In the genomic region with DNA sequence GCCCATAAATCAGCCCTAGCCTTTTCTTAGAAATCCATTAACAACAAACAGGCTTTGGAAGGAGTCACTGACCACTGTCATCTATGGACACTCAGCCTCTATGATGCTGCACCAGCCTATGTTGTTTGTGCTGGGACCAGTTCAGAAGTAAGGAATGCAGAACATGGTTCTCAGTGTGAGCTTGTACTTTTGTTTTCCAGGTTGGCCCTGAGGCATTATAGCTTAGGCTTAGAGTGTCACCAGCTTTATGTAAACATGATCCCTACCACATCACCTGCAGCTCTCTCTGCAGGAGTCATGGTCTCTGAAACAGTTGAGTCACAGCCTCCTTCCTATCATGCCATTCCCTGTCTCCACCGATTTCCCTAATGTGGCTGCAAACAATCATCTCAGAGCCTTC, we compare ENCODE assay signal across 31 cellular contexts.
A peak's percentile ranks its signal among the peaks of the same experiment; 100 is the strongest.
DNase-seq lines count a peak whose midpoint lies in the region; ATAC-seq, FAIRE-seq and TF ChIP-seq lines count a peak whose summit lies in the region.
"Had no signal": no experiment of that assay in that cellular context is flagged by ENCODE, and none has a peak within 500 bp of the region (broad histone marks: within the 10 kb centered on the region; RNA-seq: fewer than 3 reads in every experiment).

No MANE protein-coding gene starts in this region.

- DNase-seq in NCI-H146 treated with DMSO at 0.1 percent for 48 hours (lab: John Stamatoyannopoulos, UW; ENCODE audit: unreplicated experiment) (peak; percentile 95), SHP77 treated with DMSO at 0.1 percent for 48 hours (lab: John Stamatoyannopoulos, UW) (peak; percentile 16), iPS-NIHi11 (ENCODE audit: low spot score) (peak; percentile 11), GM19239 (ENCODE audit: insufficient read length, low spot score) (no peak), DMS153 (lab: John Stamatoyannopoulos, UW) (no peak)
- DNase-seq in effector memory CD8-positive, alpha-beta T cell, result no peak
- DNase-seq in activated CD8-positive, alpha-beta memory T cell treated with anti-CD3 and anti-CD28 coated beads, Interleukin-2, amount 50 U/mL, for 48 hours, result no peak
- DNase-seq: activated CD4-positive, alpha-beta memory T cell treated with anti-CD3 and anti-CD28 coated beads for 36 hours; activated gamma-delta T cell; activated naive CD8-positive, alpha-beta T cell treated with anti-CD3 and anti-CD28 coated beads, Interleukin-2, amount 50 U/mL, for 24 hours; activated T-cell treated with anti-CD3 and anti-CD28 coated beads for 4 hours; effector CD4-positive, alpha-beta T cell; foreskin melanocyte; GOT3; Kasumi-1; left ventricle myocardium inferior; midbrain; naive thymus-derived CD8-positive, alpha-beta T cell; NCI-H1092; NCI-H2029 treated with DMSO at 0.1 percent for 48 hours; NCI-H526 treated with DMSO at 0.1 percent for 48 hours; Right ventricle myocardium superior; small intestine; stimulated activated CD4-positive, alpha-beta T cell treated with anti-CD3 and anti-CD28 coated beads, Interleukin-2, amount 100 ng/mL, for 24 hours; SW 1271 had no signal

- TF ChIP-seq CTCF in GM12875 (IDR thresholded peaks at IDR 0.05; ENCODE audit: borderline replicate concordance, insufficient read depth, low read depth, low read length), result no peak

- no peak overlapping the region for H3K4me3 Mint-ChIP-seq in effector memory CD8-positive, alpha-beta T cell
- H3K4me3 Mint-ChIP-seq: activated CD4-positive, alpha-beta memory T cell treated with anti-CD3 and anti-CD28 coated beads for 36 hours; activated naive CD8-positive, alpha-beta T cell treated with anti-CD3 and anti-CD28 coated beads, Interleukin-2, amount 50 U/mL, for 24 hours; brain; CD14-positive monocyte; naive thymus-derived CD8-positive, alpha-beta T cell; type B pancreatic cell had no signal

- H3K4me1 Mint-ChIP-seq in effector memory CD8-positive, alpha-beta T cell (ENCODE audit: low read depth in 2 of 2), result no peaks in the 10 kb centered on the region
- H3K4me1 Mint-ChIP-seq: activated naive CD8-positive, alpha-beta T cell treated with anti-CD3 and anti-CD28 coated beads, Interleukin-2, amount 50 U/mL, for 24 hours; CD14-positive monocyte; naive thymus-derived CD8-positive, alpha-beta T cell had no signal

- H3K27ac Mint-ChIP-seq in effector memory CD8-positive, alpha-beta T cell, result no peak overlapping the region
- H3K27ac Mint-ChIP-seq: activated CD4-positive, alpha-beta memory T cell treated with anti-CD3 and anti-CD28 coated beads for 36 hours; activated naive CD8-positive, alpha-beta T cell treated with anti-CD3 and anti-CD28 coated beads, Interleukin-2, amount 50 U/mL, for 24 hours; CD14-positive monocyte; naive thymus-derived CD8-positive, alpha-beta T cell; type B pancreatic cell had no signal

- H3K27me3 Mint-ChIP-seq in effector memory CD8-positive, alpha-beta T cell, result no peaks in the 10 kb centered on the region
- H3K27me3 Mint-ChIP-seq: activated CD4-positive, alpha-beta memory T cell treated with anti-CD3 and anti-CD28 coated beads for 36 hours; activated naive CD8-positive, alpha-beta T cell treated with anti-CD3 and anti-CD28 coated beads, Interleukin-2, amount 50 U/mL, for 24 hours; brain; naive thymus-derived CD8-positive, alpha-beta T cell; type B pancreatic cell had no signal

- H3K9me3 Mint-ChIP-seq in effector memory CD8-positive, alpha-beta T cell, result peaks cover 7 to 8% of the 10 kb centered on the region in 2 donors
- H3K9me3 Mint-ChIP-seq: CD14-positive monocyte, type B pancreatic cell had no signal

- no peaks in the 10 kb centered on the region for H3K36me3 Mint-ChIP-seq in effector memory CD8-positive, alpha-beta T cell (ENCODE audit: insufficient read depth)
- H3K36me3 Mint-ChIP-seq: activated CD4-positive, alpha-beta memory T cell treated with anti-CD3 and anti-CD28 coated beads for 36 hours; brain; CD14-positive monocyte; naive thymus-derived CD8-positive, alpha-beta T cell; type B pancreatic cell had no signal

- no peak for ATAC-seq in effector memory CD8-positive, alpha-beta T cell (replicated peaks)
- ATAC-seq: activated naive CD8-positive, alpha-beta T cell treated with anti-CD3 and anti-CD28 coated beads, Interleukin-2, amount 50 U/mL, for 24 hours; naive thymus-derived CD8-positive, alpha-beta T cell had no signal

- no peak for FAIRE-seq in GM19239 (lab: Jason Lieb, UNC)
- FAIRE-seq: G401.6, small intestine had no signal

- peak overlapping the region; percentile 15 for H3K4me3 ChIP-seq in GM12875 (ENCODE audit: low read depth, low read length)
- H3K4me3 ChIP-seq: esophagus muscularis mucosa, left ventricle myocardium inferior had no signal

Comparison
In these comparisons a context has a peak if more than half of its experiments do, and no peak if none do; other contexts are left out.
1. DNase-seq: peak in NCI-H146 treated with DMSO at 0.1 percent for 48 hours (single experiment), SHP77 treated with DMSO at 0.1 percent for 48 hours (single experiment) and iPS-NIHi11 (single experiment); none in effector memory CD8-positive, alpha-beta T cell (0 of 3), GM19239 (single experiment), activated CD8-positive, alpha-beta memory T cell treated with anti-CD3 and anti-CD28 coated beads, Interleukin-2, amount 50 U/mL, for 48 hours (single experiment) and DMS153 (single experiment).